ENCODE assay signal across 1 cellular context in the genomic region with DNA sequence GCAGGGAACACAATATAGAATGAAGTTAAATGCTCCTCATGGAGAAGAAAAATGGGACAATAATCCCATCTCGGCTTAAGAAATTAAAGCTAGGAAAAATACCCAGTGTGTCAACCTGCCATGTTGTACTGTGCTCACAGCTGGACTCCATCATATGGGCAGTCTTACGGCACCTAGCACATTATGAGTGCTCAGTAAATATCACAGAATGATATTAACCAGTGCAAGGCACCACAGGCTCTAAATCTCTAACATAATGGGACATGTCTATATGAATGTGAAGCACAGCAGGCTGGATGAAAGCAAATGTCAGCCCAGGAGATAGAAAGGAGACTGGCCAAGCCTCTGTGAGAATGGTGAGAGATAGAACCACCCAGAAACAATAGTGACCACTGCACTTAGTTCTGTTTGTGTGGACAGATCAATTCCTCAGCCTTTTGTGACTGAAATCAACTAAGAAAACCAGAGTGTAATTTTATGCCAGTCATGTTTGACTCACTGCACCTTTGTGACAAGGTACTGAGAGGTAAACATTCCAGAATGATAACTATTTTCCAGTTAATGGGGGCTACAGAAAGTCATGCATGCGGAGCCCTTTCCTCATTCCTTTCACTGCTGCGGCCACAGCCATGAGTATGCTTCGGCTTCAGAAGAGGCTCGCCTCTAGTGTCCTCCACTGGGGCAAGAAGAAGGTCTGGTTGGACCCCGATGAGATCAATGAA.
TF ChIP-seq lines count a peak whose summit lies in the region.

No MANE protein-coding gene starts in this region.

TF ChIP-seq in IMR-90, 13 proteins besides CTCF, POLR2A, EP300 and RAD21 (continued from another document):
- TF ChIP-seq, protein P1, sequence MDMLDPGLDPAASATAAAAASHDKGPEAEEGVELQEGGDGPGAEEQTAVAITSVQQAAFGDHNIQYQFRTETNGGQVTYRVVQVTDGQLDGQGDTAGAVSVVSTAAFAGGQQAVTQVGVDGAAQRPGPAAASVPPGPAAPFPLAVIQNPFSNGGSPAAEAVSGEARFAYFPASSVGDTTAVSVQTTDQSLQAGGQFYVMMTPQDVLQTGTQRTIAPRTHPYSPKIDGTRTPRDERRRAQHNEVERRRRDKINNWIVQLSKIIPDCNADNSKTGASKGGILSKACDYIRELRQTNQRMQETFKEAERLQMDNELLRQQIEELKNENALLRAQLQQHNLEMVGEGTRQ (IDR thresholded peaks at IDR 0.05; ENCODE audit: low read depth, low read length): no peak
